In genomic region chr2:20104900-20105545, GRCh38 we compare ENCODE assay signal across 25 cellular contexts. TPM values are rescaled to one million over a fixed set of nuclear protein-coding genes. Genes with fewer than 3 reads are reported as not detected.
A peak's percentile ranks its signal among the peaks of the same experiment; 100 is the strongest.
DNase-seq lines count a peak whose midpoint lies in the region; ATAC-seq and TF ChIP-seq lines count a peak whose summit lies in the region.
"Had no signal": no experiment of that assay in that cellular context is flagged by ENCODE, and none has a peak within 500 bp of the region (broad histone marks: within the 10 kb centered on the region; RNA-seq: fewer than 3 reads in every experiment).

No MANE protein-coding gene starts in this region.

- H2BK12ac ChIP-seq in neuronal stem cell (ENCODE audit: low read length), result no peak overlapping the region

- H2AFZ ChIP-seq in neuronal stem cell (ENCODE audit: low read length) (peak overlapping the region; percentile 3), osteoblast (ENCODE audit: low read length) (no peak overlapping the region)

- H3K27ac ChIP-seq in neuronal stem cell (replicated peaks; ENCODE audit: low read length) (no peak overlapping the region), osteoblast (ENCODE audit: low read depth, low read length) (no peak overlapping the region)
- H3K27ac ChIP-seq: BLaER1, testis had no signal

- no peak for ATAC-seq in HG02852 (IDR thresholded peaks at IDR 0.05; ENCODE audit: unreplicated experiment)
- ATAC-seq: A549; activated T-helper 17 cell treated with anti-CD3 and anti-CD28 coated beads, Interleukin-2, amount 50 U/mL, for 72 hours; esophagus mucosa; sciatic nerve; stimulated activated memory B cell treated with anti-CD40 and anti-IgM and Interleukin-4, amounts not matched to agents 10 μg/mL and 1 μg/mL and 100 μg/mL, for 72 hours had no signal

- H3K79me2 ChIP-seq in osteoblast (ENCODE audit: insufficient read depth, low read length), result no peaks in the 10 kb centered on the region

- no peaks in the 10 kb centered on the region for H3K4me1 ChIP-seq in neuronal stem cell (ENCODE audit: control insufficient read depth in 2 of 2, insufficient read depth in 1 of 2, low read depth in 1 of 2, low read length in 2 of 2)
- H3K4me1 ChIP-seq in osteoblast (ENCODE audit: insufficient read depth, low read length), result no peaks in the 10 kb centered on the region
- H3K4me1 ChIP-seq: BLaER1, testis had no signal

- H3K36me3 ChIP-seq in neuronal stem cell (replicated peaks in 1 of 2; ENCODE audit: control insufficient read depth in 2 of 2, insufficient read depth in 2 of 2, low read length in 2 of 2), result no peaks in the 10 kb centered on the region
- no peaks in the 10 kb centered on the region for H3K36me3 ChIP-seq in osteoblast (ENCODE audit: insufficient read depth, low read length)
- H3K36me3 ChIP-seq: BLaER1 had no signal

- no peak overlapping the region for H2BK120ac ChIP-seq in neuronal stem cell (ENCODE audit: low read depth, low read length)

- H4K91ac ChIP-seq in neuronal stem cell (ENCODE audit: low read depth, low read length, poor library complexity), result no peak overlapping the region

- H3K4me3 ChIP-seq in neuronal stem cell (ENCODE audit: low read length in 2 of 2), result no peak overlapping the region
- no peak overlapping the region for H3K4me3 ChIP-seq in osteoblast (ENCODE audit: insufficient read depth, low read length)
- H3K4me3 ChIP-seq: A549, BLaER1 had no signal

- no peak overlapping the region for H3K4ac ChIP-seq in neuronal stem cell (ENCODE audit: low read length)

- no peak overlapping the region for H3K18ac ChIP-seq in neuronal stem cell (ENCODE audit: low read length)

- H3K4me2 ChIP-seq in neuronal stem cell (ENCODE audit: insufficient read depth, low read length, poor library complexity, severe bottlenecking) (no peak overlapping the region), osteoblast (ENCODE audit: insufficient read depth, low read length) (no peak overlapping the region)
- H3K4me2 ChIP-seq: A549, BLaER1 had no signal

- no peaks in the 10 kb centered on the region for H4K20me1 ChIP-seq in osteoblast (ENCODE audit: insufficient read depth, low read length)
- H4K20me1 ChIP-seq: BLaER1 had no signal

- H2BK5ac ChIP-seq in neuronal stem cell (ENCODE audit: low read length), result no peak overlapping the region

- peak overlapping the region; percentile 33 for H2AK5ac ChIP-seq in neuronal stem cell (ENCODE audit: low read depth, low read length)

- H3K14ac ChIP-seq in neuronal stem cell (ENCODE audit: low read length), result no peak overlapping the region

- peak; percentile 9 for DNase-seq in NCI-H1436 (lab: John Stamatoyannopoulos, UW)
- no peak for DNase-seq in NCI-H1436 treated with DMSO at 0.1 percent for 48 hours (lab: John Stamatoyannopoulos, UW)
- peak; percentile 35 to 65 for DNase-seq in NCI-H2081 (lab: John Stamatoyannopoulos, UW)
- peak; percentile 61 for DNase-seq in RPMI8226
- DNase-seq in neuronal stem cell (ENCODE audit: low spot score), result no peak
- no peak for DNase-seq in NAMALWA (ENCODE audit: low spot score)
- no peak for DNase-seq in osteoblast (ENCODE audit: insufficient read length, low spot score, missing footprints)
- DNase-seq: activated CD4-positive, alpha-beta T cell treated with anti-CD3 and anti-CD28 coated beads, Interleukin-2, amount 10 ng/mL, durations not matched to agents 24 days and 14 days; activated naive CD8-positive, alpha-beta T cell treated with anti-CD3 and anti-CD28 coated beads for 36 hours; effector CD8-positive, alpha-beta T cell; GDM1; hypothalamus; islet precursor cell; MV-4-11; NCI-H446 treated with DMSO at 0.1 percent for 48 hours; OCI-M1; SHP77 treated with DMSO at 0.1 percent for 48 hours; testis had no signal

- no CpG with 5 or more reads among the region's 9 CpGs for WGBS in neuronal stem cell (ENCODE audit: extremely low coverage in 2 of 2, insufficient read length in 2 of 2, insufficient replicate concordance in 1 of 2), 2 donors

- H3K9ac ChIP-seq in neuronal stem cell (ENCODE audit: low read depth, low read length, poor library complexity), result no peak overlapping the region
- H3K9ac ChIP-seq: BLaER1 had no signal

- no peaks in the 10 kb centered on the region for H3K79me1 ChIP-seq in neuronal stem cell (ENCODE audit: low read depth, low read length)

- H3K27me3 ChIP-seq in neuronal stem cell (ENCODE audit: control insufficient read depth in 3 of 3, insufficient read depth in 3 of 3, low read depth in 1 of 3, low read length in 3 of 3) (peaks cover 0 to 6% (median 0%) of the 10 kb centered on the region in 3 experiments), osteoblast (ENCODE audit: insufficient read depth, low read length) (no peaks in the 10 kb centered on the region)
- H3K27me3 ChIP-seq: BLaER1, testis had no signal

- no peak overlapping the region for H3K23ac ChIP-seq in neuronal stem cell (ENCODE audit: low read depth, low read length, poor library complexity)

- peaks cover 0 to 2% of the 10 kb centered on the region in 2 donors for H3K9me3 ChIP-seq in neuronal stem cell (replicated peaks in 1 of 2; ENCODE audit: control insufficient read depth in 2 of 2, insufficient read depth in 1 of 2, low read depth in 1 of 2, low read length in 2 of 2)
- H3K9me3 ChIP-seq in osteoblast (ENCODE audit: low read depth, low read length), result no peaks in the 10 kb centered on the region
- H3K9me3 ChIP-seq: A549, testis had no signal

- no peak overlapping the region for H4K8ac ChIP-seq in neuronal stem cell (ENCODE audit: low read depth, low read length)

- TF ChIP-seq CTCF in osteoblast (IDR thresholded peaks at IDR 0.05; ENCODE audit: extremely low read depth, low read depth, low read length), result no peak

- H2BK15ac ChIP-seq in neuronal stem cell (ENCODE audit: low read length), result peak overlapping the region; percentile 34

RNA-seq across cellular contexts. Expression of gene LAPTM4A, which starts 53.6 kb away (rescaled TPM):
- 262 TPM for polyA plus RNA-seq in neuronal stem cell (2013, experiment 1 of 2)
- 267 TPM for polyA plus RNA-seq in neuronal stem cell (2013, experiment 2 of 2)
- total RNA-seq in osteoblast, result 249 and 275 TPM in 2 replicates

Comparison
In these comparisons a context has a peak if more than half of its experiments do, and no peak if none do; other contexts are left out.
1. DNase-seq: peak in NCI-H1436 (single experiment), NCI-H2081 (2 of 2) and RPMI8226 (single experiment); none in NCI-H1436 treated with DMSO at 0.1 percent for 48 hours (single experiment), neuronal stem cell (single experiment), NAMALWA (single experiment) and osteoblast (single experiment).